ENCODE assay signal across 15 cellular contexts in the genomic region with DNA sequence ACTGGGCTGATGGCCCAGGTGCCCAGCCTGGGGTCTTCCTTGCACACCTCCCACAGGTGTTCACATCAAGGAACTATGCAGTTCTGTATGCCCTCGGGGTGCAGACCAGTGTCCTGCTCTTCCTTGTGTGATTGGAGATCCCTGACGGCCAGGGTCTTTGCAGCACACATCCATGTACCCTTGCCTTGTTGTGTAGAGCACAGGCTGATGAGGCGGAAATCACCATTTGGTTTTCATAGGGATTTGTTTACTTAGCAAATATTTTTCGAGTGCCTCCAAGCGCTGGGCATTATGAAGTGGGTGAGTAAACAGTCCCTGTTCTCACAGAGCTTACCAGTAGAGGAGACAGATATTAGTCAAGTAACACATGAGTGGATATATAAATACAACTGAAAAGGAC.
DNase-seq lines count a peak whose midpoint lies in the region; ATAC-seq and TF ChIP-seq lines count a peak whose summit lies in the region.
"Had no signal": no experiment of that assay in that cellular context is flagged by ENCODE, and none has a peak within 500 bp of the region (broad histone marks: within the 10 kb centered on the region; RNA-seq: fewer than 3 reads in every experiment).

No MANE protein-coding gene starts in this region.

- H3K27ac Mint-ChIP-seq in GM23338, result no peak overlapping the region
- H3K27ac Mint-ChIP-seq: natural killer cell had no signal

- ATAC-seq in GM23338 (no peak), HG03342 (IDR thresholded peaks at IDR 0.05; ENCODE audit: unreplicated experiment) (no peak), omental fat pad (ENCODE audit: low FRiP score) (no peak), HG02973 (IDR thresholded peaks at IDR 0.05; ENCODE audit: unreplicated experiment) (no peak)
- ATAC-seq: activated T-cell treated with anti-CD3 and anti-CD28 coated beads, Interleukin-2, amount 50 U/mL, for 4 hours; natural killer cell had no signal

- H3K4ac ChIP-seq in mesenchymal stem cell (ENCODE audit: low read depth in 1 of 2, low read length in 2 of 2), result no peak overlapping the region

- peaks cover 7% of the 10 kb centered on the region for H3K27me3 Mint-ChIP-seq in GM23338 (ENCODE audit: insufficient read depth, low read depth, poor library complexity)

- H2AFZ ChIP-seq in GM23338 (peak overlapping the region; percentile 83), mesenchymal stem cell (ENCODE audit: low read depth, low read length) (no peak overlapping the region)

- peaks cover 8% of the 10 kb centered on the region for H3K9me3 ChIP-seq in mesenchymal stem cell (ENCODE audit: control insufficient read depth, low read length)

- H3K79me2 ChIP-seq in GM23338 (replicated peaks; ENCODE audit: insufficient read depth), result no peaks in the 10 kb centered on the region

- no peak overlapping the region for H4K91ac ChIP-seq in mesenchymal stem cell (ENCODE audit: low read length)

- no peak overlapping the region for H2AK5ac ChIP-seq in mesenchymal stem cell (ENCODE audit: low read length, severe bottlenecking)

- peaks cover 22% of the 10 kb centered on the region for H3K4me1 Mint-ChIP-seq in GM23338
- H3K4me1 Mint-ChIP-seq: natural killer cell had no signal

- no peaks in the 10 kb centered on the region for H4K20me1 ChIP-seq in GM23338 (replicated peaks; ENCODE audit: insufficient read depth)

- TF ChIP-seq CTCF in GM23338 (conservative IDR thresholded peaks at IDR 0.05; ENCODE audit: low read depth in 2 of 2) (no peak), omental fat pad (IDR thresholded peaks at IDR 0.05) (no peak)

- H3K18ac ChIP-seq in mesenchymal stem cell (ENCODE audit: low read depth in 1 of 2, low read length in 2 of 2), result no peak overlapping the region

- H3K9me2 ChIP-seq in GM23338 (ENCODE audit: insufficient read depth), result peaks cover 13% of the 10 kb centered on the region

- H3K4me2 ChIP-seq in GM23338 (peak overlapping the region; percentile 57), mesenchymal stem cell (ENCODE audit: low read length, poor library complexity, severe bottlenecking) (no peak overlapping the region)

- H3K4me3 ChIP-seq in GM23338, result no peak overlapping the region
- no peak overlapping the region for H3K4me3 ChIP-seq in mesenchymal stem cell (ENCODE audit: insufficient read depth in 1 of 2, low read depth in 1 of 2, low read length in 2 of 2)

- no peak overlapping the region for H4K8ac ChIP-seq in mesenchymal stem cell (ENCODE audit: low read length)

- H3F3A ChIP-seq in GM23338 (replicated peaks; ENCODE audit: low read depth), result no peaks in the 10 kb centered on the region

- 41% methylated on average over 5 of the region's 5 CpGs for whole genome bisulfite sequencing in mesenchymal stem cell

- H2BK5ac ChIP-seq in mesenchymal stem cell (ENCODE audit: low read depth, low read length, poor library complexity, severe bottlenecking), result no peak overlapping the region

- H2BK120ac ChIP-seq in mesenchymal stem cell (ENCODE audit: low read depth, low read length), result no peak overlapping the region

- H3K4me1 ChIP-seq in GM23338 (ENCODE audit: insufficient read depth), result peaks cover 20% of the 10 kb centered on the region
- H3K4me1 ChIP-seq in mesenchymal stem cell (ENCODE audit: control insufficient read depth, insufficient read depth, low read depth, low read length), result peaks cover 4% of the 10 kb centered on the region

- H3K9ac ChIP-seq in mesenchymal stem cell (ENCODE audit: low read length), result no peak overlapping the region

- no peak overlapping the region for H3K23ac ChIP-seq in mesenchymal stem cell (ENCODE audit: low read length in 2 of 2)

- H3K9me3 Mint-ChIP-seq in GM23338, result no peaks in the 10 kb centered on the region
- H3K9me3 Mint-ChIP-seq: natural killer cell had no signal

- no peaks in the 10 kb centered on the region for H3K36me3 Mint-ChIP-seq in GM23338 (ENCODE audit: low read depth)
- H3K36me3 Mint-ChIP-seq: natural killer cell had no signal

- H2BK15ac ChIP-seq in mesenchymal stem cell (ENCODE audit: low read depth, poor library complexity, severe bottlenecking), result no peak overlapping the region

- no peaks in the 10 kb centered on the region for H3K36me3 ChIP-seq in GM23338 (ENCODE audit: insufficient read depth)
- no peaks in the 10 kb centered on the region for H3K36me3 ChIP-seq in mesenchymal stem cell (ENCODE audit: control insufficient read depth in 1 of 2, insufficient read depth in 2 of 2, low read depth in 1 of 2, low read length in 2 of 2)

- H3K14ac ChIP-seq in mesenchymal stem cell (ENCODE audit: low read length in 2 of 2), result no peak overlapping the region

- no peaks in the 10 kb centered on the region for H3K27me3 ChIP-seq in GM23338 (ENCODE audit: insufficient read depth)
- H3K27me3 ChIP-seq in mesenchymal stem cell (ENCODE audit: control insufficient read depth in 1 of 2, insufficient read depth in 1 of 2, low read length in 2 of 2), result peaks cover 0 to 3% of the 10 kb centered on the region in 2 experiments

- DNase-seq in GM23338 (ENCODE audit: low spot score) (no peak), NCI-H187 treated with DMSO at 0.1 percent for 48 hours (lab: John Stamatoyannopoulos, UW) (peak; percentile 92), SHP77 (lab: John Stamatoyannopoulos, UW) (peak; percentile 88 to 94), mesenchymal stem cell (peak; percentile 25), GDM1 (lab: John Stamatoyannopoulos, UW) (no peak), omental fat pad (ENCODE audit: low spot score) (no peak)
- DNase-seq: activated CD4-positive, alpha-beta T cell treated with anti-CD3 and anti-CD28 coated beads for 4 hours; activated T-cell treated with anti-CD3 and anti-CD28 coated beads, Interleukin-2, amount 50 U/mL, for 4 hours; aorta; kidney; natural killer cell; NCI-H82 had no signal

- no peaks in the 10 kb centered on the region for H3K79me1 ChIP-seq in mesenchymal stem cell (replicated peaks; ENCODE audit: low read length, poor library complexity, severe bottlenecking)

- no peak overlapping the region for H3K4me3 Mint-ChIP-seq in GM23338
- H3K4me3 Mint-ChIP-seq: activated T-cell treated with anti-CD3 and anti-CD28 coated beads, Interleukin-2, amount 50 U/mL, for 4 hours; natural killer cell had no signal

- H3K27ac ChIP-seq in GM23338 (ENCODE audit: low read depth), result no peak overlapping the region
- H3K27ac ChIP-seq in mesenchymal stem cell (ENCODE audit: low read length, poor library complexity, severe bottlenecking), result no peak overlapping the region
- H3K27ac ChIP-seq: C4-2B had no signal

- no peak overlapping the region for H2BK12ac ChIP-seq in mesenchymal stem cell (ENCODE audit: low read length in 2 of 2)

TF ChIP-seq in GM23338, 12 proteins besides CTCF, POLR2A, EP300 and RAD21:
- TF ChIP-seq JUNB (IDR thresholded peaks at IDR 0.05; ENCODE audit: unreplicated experiment), result no peak
- TF ChIP-seq STAT1 (IDR thresholded peaks at IDR 0.05; ENCODE audit: unreplicated experiment), result no peak
- no peak for TF ChIP-seq EZH2phosphoT487 (IDR thresholded peaks at IDR 0.05; ENCODE audit: unreplicated experiment)

Comparison
In these comparisons a context has a peak if more than half of its experiments do, and no peak if none do; other contexts are left out.
1. DNase-seq: peak in NCI-H187 treated with DMSO at 0.1 percent for 48 hours (single experiment), SHP77 (2 of 2) and mesenchymal stem cell (single experiment); none in GM23338 (single experiment), GDM1 (single experiment) and omental fat pad (single experiment).